ENCODE assay signal across 1 cellular context in the genomic region with DNA sequence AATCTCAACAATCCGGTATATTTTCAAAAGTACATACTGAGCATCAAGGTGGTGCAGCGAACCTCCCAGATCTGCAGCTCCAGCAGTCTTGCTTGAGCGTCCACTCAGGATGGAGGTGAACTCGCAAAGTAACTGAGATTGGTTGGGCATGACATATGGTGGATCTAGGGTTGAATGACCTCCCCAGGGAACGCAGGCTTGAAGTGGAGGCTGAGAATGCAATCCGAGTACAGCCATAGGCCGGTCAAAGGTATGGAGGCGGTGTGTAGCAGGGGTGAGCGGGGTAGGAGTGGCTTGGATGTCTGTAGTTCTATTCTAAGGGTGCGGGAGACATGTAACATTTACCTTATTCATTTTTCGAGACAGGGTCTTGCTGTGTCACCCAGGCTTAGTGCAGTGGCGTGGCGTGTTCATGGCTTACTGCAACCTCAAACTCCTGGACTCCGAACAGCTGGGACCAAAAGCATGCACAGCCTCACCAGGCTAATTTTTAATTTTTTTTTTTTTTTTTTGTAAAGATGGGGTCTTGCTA.
TF ChIP-seq lines count a peak whose summit lies in the region.

No MANE protein-coding gene starts in this region.

TF ChIP-seq in HepG2, 621 proteins besides CTCF, POLR2A, EP300 and RAD21 (continued from another document and continues in another):
- TF ChIP-seq, protein P1, sequence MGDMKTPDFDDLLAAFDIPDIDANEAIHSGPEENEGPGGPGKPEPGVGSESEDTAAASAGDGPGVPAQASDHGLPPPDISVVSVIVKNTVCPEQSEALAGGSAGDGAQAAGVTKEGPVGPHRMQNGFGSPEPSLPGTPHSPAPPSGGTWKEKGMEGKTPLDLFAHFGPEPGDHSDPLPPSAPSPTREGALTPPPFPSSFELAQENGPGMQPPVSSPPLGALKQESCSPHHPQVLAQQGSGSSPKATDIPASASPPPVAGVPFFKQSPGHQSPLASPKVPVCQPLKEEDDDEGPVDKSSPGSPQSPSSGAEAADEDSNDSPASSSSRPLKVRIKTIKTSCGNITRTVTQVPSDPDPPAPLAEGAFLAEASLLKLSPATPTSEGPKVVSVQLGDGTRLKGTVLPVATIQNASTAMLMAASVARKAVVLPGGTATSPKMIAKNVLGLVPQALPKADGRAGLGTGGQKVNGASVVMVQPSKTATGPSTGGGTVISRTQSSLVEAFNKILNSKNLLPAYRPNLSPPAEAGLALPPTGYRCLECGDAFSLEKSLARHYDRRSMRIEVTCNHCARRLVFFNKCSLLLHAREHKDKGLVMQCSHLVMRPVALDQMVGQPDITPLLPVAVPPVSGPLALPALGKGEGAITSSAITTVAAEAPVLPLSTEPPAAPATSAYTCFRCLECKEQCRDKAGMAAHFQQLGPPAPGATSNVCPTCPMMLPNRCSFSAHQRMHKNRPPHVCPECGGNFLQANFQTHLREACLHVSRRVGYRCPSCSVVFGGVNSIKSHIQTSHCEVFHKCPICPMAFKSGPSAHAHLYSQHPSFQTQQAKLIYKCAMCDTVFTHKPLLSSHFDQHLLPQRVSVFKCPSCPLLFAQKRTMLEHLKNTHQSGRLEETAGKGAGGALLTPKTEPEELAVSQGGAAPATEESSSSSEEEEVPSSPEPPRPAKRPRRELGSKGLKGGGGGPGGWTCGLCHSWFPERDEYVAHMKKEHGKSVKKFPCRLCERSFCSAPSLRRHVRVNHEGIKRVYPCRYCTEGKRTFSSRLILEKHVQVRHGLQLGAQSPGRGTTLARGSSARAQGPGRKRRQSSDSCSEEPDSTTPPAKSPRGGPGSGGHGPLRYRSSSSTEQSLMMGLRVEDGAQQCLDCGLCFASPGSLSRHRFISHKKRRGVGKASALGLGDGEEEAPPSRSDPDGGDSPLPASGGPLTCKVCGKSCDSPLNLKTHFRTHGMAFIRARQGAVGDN (CRISPR knock-in tag; IDR thresholded peaks at IDR 0.05) = peak; percentile 44; the same call in 1 of the 2 replicates
- no peak for TF ChIP-seq ZNF781 (CRISPR knock-in tag; IDR thresholded peaks at IDR 0.05; ENCODE audit: borderline replicate concordance, not compliant biosample characterization)
- TF ChIP-seq IRF2 (CRISPR knock-in tag; IDR thresholded peaks at IDR 0.05) = no peak
- no peak for TF ChIP-seq ZNF879 (CRISPR knock-in tag; IDR thresholded peaks at IDR 0.05)
- TF ChIP-seq, protein P2, sequence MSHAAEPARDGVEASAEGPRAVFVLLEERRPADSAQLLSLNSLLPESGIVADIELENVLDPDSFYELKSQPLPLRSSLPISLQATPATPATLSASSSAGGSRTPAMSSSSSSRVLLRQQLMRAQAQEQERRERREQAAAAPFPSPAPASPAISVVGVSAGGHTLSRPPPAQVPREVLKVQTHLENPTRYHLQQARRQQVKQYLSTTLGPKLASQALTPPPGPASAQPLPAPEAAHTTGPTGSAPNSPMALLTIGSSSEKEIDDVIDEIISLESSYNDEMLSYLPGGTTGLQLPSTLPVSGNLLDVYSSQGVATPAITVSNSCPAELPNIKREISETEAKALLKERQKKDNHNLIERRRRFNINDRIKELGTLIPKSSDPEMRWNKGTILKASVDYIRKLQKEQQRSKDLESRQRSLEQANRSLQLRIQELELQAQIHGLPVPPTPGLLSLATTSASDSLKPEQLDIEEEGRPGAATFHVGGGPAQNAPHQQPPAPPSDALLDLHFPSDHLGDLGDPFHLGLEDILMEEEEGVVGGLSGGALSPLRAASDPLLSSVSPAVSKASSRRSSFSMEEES (CRISPR knock-in tag; IDR thresholded peaks at IDR 0.05) = no peak
- TF ChIP-seq, protein P3, sequence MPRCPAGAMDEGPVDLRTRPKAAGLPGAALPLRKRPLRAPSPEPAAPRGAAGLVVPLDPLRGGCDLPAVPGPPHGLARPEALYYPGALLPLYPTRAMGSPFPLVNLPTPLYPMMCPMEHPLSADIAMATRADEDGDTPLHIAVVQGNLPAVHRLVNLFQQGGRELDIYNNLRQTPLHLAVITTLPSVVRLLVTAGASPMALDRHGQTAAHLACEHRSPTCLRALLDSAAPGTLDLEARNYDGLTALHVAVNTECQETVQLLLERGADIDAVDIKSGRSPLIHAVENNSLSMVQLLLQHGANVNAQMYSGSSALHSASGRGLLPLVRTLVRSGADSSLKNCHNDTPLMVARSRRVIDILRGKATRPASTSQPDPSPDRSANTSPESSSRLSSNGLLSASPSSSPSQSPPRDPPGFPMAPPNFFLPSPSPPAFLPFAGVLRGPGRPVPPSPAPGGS (CRISPR knock-in tag; IDR thresholded peaks at IDR 0.05) = no peak; the same call in 1 of the 2 replicates
- no peak; the same call in 1 of the 2 replicates for TF ChIP-seq NRL (CRISPR knock-in tag; IDR thresholded peaks at IDR 0.05; ENCODE audit: borderline replicate concordance)
- peak; percentile 57; the same call in 1 of the 2 replicates for TF ChIP-seq SSRP1 (CRISPR knock-in tag; IDR thresholded peaks at IDR 0.05)
- TF ChIP-seq BORCS8-MEF2B (CRISPR knock-in tag; IDR thresholded peaks at IDR 0.05) = no peak
- no peak for TF ChIP-seq SRY (CRISPR knock-in tag; IDR thresholded peaks at IDR 0.05)
- no peak for TF ChIP-seq DNMT1 (CRISPR knock-in tag; IDR thresholded peaks at IDR 0.05)
- TF ChIP-seq STAG1 (CRISPR knock-in tag; IDR thresholded peaks at IDR 0.05) = no peak
- TF ChIP-seq ZNF652 (CRISPR knock-in tag; IDR thresholded peaks at IDR 0.05; ENCODE audit: borderline replicate concordance, low read depth) = no peak
- TF ChIP-seq, protein P4, sequence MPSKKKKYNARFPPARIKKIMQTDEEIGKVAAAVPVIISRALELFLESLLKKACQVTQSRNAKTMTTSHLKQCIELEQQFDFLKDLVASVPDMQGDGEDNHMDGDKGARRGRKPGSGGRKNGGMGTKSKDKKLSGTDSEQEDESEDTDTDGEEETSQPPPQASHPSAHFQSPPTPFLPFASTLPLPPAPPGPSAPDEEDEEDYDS (CRISPR knock-in tag; IDR thresholded peaks at IDR 0.05) = no peak
- TF ChIP-seq, protein P5, sequence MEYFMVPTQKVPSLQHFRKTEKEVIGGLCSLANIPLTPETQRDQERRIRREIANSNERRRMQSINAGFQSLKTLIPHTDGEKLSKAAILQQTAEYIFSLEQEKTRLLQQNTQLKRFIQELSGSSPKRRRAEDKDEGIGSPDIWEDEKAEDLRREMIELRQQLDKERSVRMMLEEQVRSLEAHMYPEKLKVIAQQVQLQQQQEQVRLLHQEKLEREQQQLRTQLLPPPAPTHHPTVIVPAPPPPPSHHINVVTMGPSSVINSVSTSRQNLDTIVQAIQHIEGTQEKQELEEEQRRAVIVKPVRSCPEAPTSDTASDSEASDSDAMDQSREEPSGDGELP (IDR thresholded peaks at IDR 0.05; ENCODE audit: borderline replicate concordance, low read depth) = no peak
- no peak for TF ChIP-seq ZKSCAN5 (CRISPR knock-in tag; IDR thresholded peaks at IDR 0.05)
- no peak for TF ChIP-seq ZBTB7B (CRISPR knock-in tag; IDR thresholded peaks at IDR 0.05)
- no peak for TF ChIP-seq ZNF644 (CRISPR knock-in tag; IDR thresholded peaks at IDR 0.05; ENCODE audit: low read depth)
- no peak for TF ChIP-seq TBP (CRISPR knock-in tag; IDR thresholded peaks at IDR 0.05)
- TF ChIP-seq RNF2 (conservative IDR thresholded peaks at IDR 0.05; ENCODE audit: low read depth) = 0 out of 2 replicates have a peak, but pooled peaks have one; percentile 2
- TF ChIP-seq ELF3 (CRISPR knock-in tag; IDR thresholded peaks at IDR 0.05) = no peak
- TF ChIP-seq, protein P6, sequence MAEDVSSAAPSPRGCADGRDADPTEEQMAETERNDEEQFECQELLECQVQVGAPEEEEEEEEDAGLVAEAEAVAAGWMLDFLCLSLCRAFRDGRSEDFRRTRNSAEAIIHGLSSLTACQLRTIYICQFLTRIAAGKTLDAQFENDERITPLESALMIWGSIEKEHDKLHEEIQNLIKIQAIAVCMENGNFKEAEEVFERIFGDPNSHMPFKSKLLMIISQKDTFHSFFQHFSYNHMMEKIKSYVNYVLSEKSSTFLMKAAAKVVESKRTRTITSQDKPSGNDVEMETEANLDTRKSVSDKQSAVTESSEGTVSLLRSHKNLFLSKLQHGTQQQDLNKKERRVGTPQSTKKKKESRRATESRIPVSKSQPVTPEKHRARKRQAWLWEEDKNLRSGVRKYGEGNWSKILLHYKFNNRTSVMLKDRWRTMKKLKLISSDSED (CRISPR knock-in tag; IDR thresholded peaks at IDR 0.05) = no peak
- TF ChIP-seq ATRX (CRISPR knock-in tag; IDR thresholded peaks at IDR 0.05; ENCODE audit: borderline replicate concordance) = no peak
- TF ChIP-seq CREM (IDR thresholded peaks at IDR 0.05) = no peak
- TF ChIP-seq CREM (CRISPR knock-in tag; IDR thresholded peaks at IDR 0.05) = no peak
- no peak for TF ChIP-seq ZNF382 (CRISPR knock-in tag; IDR thresholded peaks at IDR 0.05; ENCODE audit: borderline replicate concordance)
- TF ChIP-seq NPAS2 (CRISPR knock-in tag; IDR thresholded peaks at IDR 0.05; ENCODE audit: borderline replicate concordance) = no peak
- no peak for TF ChIP-seq GATAD2A (CRISPR knock-in tag; IDR thresholded peaks at IDR 0.05)
- TF ChIP-seq NFKBIZ (CRISPR knock-in tag; IDR thresholded peaks at IDR 0.05) = no peak
- TF ChIP-seq, protein P7, sequence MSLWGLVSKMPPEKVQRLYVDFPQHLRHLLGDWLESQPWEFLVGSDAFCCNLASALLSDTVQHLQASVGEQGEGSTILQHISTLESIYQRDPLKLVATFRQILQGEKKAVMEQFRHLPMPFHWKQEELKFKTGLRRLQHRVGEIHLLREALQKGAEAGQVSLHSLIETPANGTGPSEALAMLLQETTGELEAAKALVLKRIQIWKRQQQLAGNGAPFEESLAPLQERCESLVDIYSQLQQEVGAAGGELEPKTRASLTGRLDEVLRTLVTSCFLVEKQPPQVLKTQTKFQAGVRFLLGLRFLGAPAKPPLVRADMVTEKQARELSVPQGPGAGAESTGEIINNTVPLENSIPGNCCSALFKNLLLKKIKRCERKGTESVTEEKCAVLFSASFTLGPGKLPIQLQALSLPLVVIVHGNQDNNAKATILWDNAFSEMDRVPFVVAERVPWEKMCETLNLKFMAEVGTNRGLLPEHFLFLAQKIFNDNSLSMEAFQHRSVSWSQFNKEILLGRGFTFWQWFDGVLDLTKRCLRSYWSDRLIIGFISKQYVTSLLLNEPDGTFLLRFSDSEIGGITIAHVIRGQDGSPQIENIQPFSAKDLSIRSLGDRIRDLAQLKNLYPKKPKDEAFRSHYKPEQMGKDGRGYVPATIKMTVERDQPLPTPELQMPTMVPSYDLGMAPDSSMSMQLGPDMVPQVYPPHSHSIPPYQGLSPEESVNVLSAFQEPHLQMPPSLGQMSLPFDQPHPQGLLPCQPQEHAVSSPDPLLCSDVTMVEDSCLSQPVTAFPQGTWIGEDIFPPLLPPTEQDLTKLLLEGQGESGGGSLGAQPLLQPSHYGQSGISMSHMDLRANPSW (CRISPR knock-in tag; IDR thresholded peaks at IDR 0.05; ENCODE audit: borderline replicate concordance) = no peak
- TF ChIP-seq, protein P8, sequence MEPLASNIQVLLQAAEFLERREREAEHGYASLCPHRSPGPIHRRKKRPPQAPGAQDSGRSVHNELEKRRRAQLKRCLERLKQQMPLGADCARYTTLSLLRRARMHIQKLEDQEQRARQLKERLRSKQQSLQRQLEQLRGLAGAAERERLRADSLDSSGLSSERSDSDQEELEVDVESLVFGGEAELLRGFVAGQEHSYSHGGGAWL (CRISPR knock-in tag; IDR thresholded peaks at IDR 0.05) = no peak
- no peak for TF ChIP-seq RBAK (CRISPR knock-in tag; IDR thresholded peaks at IDR 0.05)
- no peak for TF ChIP-seq ADNP (CRISPR knock-in tag; IDR thresholded peaks at IDR 0.05)
- TF ChIP-seq, protein P9, sequence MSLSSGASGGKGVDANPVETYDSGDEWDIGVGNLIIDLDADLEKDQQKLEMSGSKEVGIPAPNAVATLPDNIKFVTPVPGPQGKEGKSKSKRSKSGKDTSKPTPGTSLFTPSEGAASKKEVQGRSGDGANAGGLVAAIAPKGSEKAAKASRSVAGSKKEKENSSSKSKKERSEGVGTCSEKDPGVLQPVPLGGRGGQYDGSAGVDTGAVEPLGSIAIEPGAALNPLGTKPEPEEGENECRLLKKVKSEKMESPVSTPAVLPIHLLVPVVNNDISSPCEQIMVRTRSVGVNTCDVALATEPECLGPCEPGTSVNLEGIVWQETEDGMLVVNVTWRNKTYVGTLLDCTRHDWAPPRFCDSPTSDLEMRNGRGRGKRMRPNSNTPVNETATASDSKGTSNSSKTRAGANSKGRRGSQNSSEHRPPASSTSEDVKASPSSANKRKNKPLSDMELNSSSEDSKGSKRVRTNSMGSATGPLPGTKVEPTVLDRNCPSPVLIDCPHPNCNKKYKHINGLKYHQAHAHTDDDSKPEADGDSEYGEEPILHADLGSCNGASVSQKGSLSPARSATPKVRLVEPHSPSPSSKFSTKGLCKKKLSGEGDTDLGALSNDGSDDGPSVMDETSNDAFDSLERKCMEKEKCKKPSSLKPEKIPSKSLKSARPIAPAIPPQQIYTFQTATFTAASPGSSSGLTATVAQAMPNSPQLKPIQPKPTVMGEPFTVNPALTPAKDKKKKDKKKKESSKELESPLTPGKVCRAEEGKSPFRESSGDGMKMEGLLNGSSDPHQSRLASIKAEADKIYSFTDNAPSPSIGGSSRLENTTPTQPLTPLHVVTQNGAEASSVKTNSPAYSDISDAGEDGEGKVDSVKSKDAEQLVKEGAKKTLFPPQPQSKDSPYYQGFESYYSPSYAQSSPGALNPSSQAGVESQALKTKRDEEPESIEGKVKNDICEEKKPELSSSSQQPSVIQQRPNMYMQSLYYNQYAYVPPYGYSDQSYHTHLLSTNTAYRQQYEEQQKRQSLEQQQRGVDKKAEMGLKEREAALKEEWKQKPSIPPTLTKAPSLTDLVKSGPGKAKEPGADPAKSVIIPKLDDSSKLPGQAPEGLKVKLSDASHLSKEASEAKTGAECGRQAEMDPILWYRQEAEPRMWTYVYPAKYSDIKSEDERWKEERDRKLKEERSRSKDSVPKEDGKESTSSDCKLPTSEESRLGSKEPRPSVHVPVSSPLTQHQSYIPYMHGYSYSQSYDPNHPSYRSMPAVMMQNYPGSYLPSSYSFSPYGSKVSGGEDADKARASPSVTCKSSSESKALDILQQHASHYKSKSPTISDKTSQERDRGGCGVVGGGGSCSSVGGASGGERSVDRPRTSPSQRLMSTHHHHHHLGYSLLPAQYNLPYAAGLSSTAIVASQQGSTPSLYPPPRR (CRISPR knock-in tag; IDR thresholded peaks at IDR 0.05; ENCODE audit: borderline replicate concordance) = no peak
- no peak for TF ChIP-seq ZNF292 (CRISPR knock-in tag; IDR thresholded peaks at IDR 0.05; ENCODE audit: borderline replicate concordance, low read depth)
- no peak for TF ChIP-seq KDM4B (CRISPR knock-in tag; IDR thresholded peaks at IDR 0.05)
- TF ChIP-seq PTBP1 (IDR thresholded peaks at IDR 0.05; ENCODE audit: low read depth, low read length, poor library complexity, severe bottlenecking) = no peak
- TF ChIP-seq REXO4 (CRISPR knock-in tag; IDR thresholded peaks at IDR 0.05; ENCODE audit: borderline replicate concordance) = no peak
- TF ChIP-seq ZFP36L2 (CRISPR knock-in tag; IDR thresholded peaks at IDR 0.05) = no peak
- no peak for TF ChIP-seq KLF12 (CRISPR knock-in tag; IDR thresholded peaks at IDR 0.05; ENCODE audit: borderline replicate concordance)
- TF ChIP-seq GLI4 (CRISPR knock-in tag; IDR thresholded peaks at IDR 0.05; ENCODE audit: borderline replicate concordance) = 0 out of 2 replicates have a peak, but pooled peaks have one; percentile 4
- no peak for TF ChIP-seq NCOA5 (CRISPR knock-in tag; IDR thresholded peaks at IDR 0.05)
